1 cellular context compared by ENCODE assay signal in the genomic region with DNA sequence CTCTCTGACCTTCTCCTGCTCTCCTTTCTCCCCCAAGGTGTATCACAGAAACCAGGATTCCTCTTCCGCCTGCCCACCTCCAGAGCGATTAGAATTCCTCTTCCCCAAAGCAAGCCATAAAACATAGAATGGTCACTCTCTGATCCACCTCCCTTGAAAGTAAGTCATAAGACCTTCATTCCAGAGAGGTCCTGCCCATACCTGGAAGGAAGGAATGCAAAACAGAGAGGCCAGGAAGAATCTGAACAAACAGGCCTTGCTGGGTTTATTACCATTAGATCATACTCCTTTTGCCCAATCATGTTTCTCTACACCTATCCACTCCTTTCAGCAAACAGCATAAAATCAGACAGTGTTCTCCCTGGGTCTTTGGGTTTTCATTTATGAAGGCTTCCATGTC.
TF ChIP-seq lines count a peak whose summit lies in the region.

No MANE protein-coding gene starts in this region.

TF ChIP-seq in Ishikawa, 13 proteins besides CTCF, POLR2A, EP300 and RAD21:
- TF ChIP-seq, protein P1, sequence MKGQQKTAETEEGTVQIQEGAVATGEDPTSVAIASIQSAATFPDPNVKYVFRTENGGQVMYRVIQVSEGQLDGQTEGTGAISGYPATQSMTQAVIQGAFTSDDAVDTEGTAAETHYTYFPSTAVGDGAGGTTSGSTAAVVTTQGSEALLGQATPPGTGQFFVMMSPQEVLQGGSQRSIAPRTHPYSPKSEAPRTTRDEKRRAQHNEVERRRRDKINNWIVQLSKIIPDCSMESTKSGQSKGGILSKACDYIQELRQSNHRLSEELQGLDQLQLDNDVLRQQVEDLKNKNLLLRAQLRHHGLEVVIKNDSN (IDR thresholded peaks at IDR 0.05) = no peak
- TF ChIP-seq, protein P2, sequence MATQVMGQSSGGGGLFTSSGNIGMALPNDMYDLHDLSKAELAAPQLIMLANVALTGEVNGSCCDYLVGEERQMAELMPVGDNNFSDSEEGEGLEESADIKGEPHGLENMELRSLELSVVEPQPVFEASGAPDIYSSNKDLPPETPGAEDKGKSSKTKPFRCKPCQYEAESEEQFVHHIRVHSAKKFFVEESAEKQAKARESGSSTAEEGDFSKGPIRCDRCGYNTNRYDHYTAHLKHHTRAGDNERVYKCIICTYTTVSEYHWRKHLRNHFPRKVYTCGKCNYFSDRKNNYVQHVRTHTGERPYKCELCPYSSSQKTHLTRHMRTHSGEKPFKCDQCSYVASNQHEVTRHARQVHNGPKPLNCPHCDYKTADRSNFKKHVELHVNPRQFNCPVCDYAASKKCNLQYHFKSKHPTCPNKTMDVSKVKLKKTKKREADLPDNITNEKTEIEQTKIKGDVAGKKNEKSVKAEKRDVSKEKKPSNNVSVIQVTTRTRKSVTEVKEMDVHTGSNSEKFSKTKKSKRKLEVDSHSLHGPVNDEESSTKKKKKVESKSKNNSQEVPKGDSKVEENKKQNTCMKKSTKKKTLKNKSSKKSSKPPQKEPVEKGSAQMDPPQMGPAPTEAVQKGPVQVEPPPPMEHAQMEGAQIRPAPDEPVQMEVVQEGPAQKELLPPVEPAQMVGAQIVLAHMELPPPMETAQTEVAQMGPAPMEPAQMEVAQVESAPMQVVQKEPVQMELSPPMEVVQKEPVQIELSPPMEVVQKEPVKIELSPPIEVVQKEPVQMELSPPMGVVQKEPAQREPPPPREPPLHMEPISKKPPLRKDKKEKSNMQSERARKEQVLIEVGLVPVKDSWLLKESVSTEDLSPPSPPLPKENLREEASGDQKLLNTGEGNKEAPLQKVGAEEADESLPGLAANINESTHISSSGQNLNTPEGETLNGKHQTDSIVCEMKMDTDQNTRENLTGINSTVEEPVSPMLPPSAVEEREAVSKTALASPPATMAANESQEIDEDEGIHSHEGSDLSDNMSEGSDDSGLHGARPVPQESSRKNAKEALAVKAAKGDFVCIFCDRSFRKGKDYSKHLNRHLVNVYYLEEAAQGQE (IDR thresholded peaks at IDR 0.05; ENCODE audit: low read depth) = no peak
- 0 out of 2 replicates have a peak, but pooled peaks have one; percentile 8 for TF ChIP-seq CEBPB (IDR thresholded peaks at IDR 0.05)
- no peak for TF ChIP-seq ZBTB7A (IDR thresholded peaks at IDR 0.05; ENCODE audit: low read depth)
- TF ChIP-seq TCF12 (IDR thresholded peaks at IDR 0.05; ENCODE audit: low read depth) = peak; percentile 80
- no peak for TF ChIP-seq YY1 (IDR thresholded peaks at IDR 0.05; ENCODE audit: low read depth)
- TF ChIP-seq CREB1 (IDR thresholded peaks at IDR 0.05; ENCODE audit: low read depth) = no peak
- no peak for TF ChIP-seq EGR1 (IDR thresholded peaks at IDR 0.05)
- TF ChIP-seq, protein P3, sequence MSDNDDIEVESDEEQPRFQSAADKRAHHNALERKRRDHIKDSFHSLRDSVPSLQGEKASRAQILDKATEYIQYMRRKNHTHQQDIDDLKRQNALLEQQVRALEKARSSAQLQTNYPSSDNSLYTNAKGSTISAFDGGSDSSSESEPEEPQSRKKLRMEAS (IDR thresholded peaks at IDR 0.05) = no peak
- TF ChIP-seq TEAD4 (IDR thresholded peaks at IDR 0.05) = peak; percentile 96
- TF ChIP-seq TAF1 (IDR thresholded peaks at IDR 0.05; ENCODE audit: low read depth) = 0 out of 2 replicates have a peak, but pooled peaks have one; percentile 38
- 0 out of 2 replicates have a peak, but pooled peaks have one; percentile 18 for TF ChIP-seq NFIC (IDR thresholded peaks at IDR 0.05)
- TF ChIP-seq FOXM1 (IDR thresholded peaks at IDR 0.05; ENCODE audit: borderline replicate concordance, low read depth) = peak; percentile 56; the same call in 1 of the 2 replicates
TF ChIP-seq in Ishikawa: peak in this region for 6.
